In genomic region chr11:65262775-65263174, GRCh38 we compare ENCODE assay signal across 8 cellular contexts. TPM values are rescaled to one million over a fixed set of nuclear protein-coding genes. Genes with fewer than 3 reads are reported as not detected.
A peak's percentile ranks its signal among the peaks of the same experiment; 100 is the strongest.
DNase-seq lines count a peak whose midpoint lies in the region; ATAC-seq, FAIRE-seq and TF ChIP-seq lines count a peak whose summit lies in the region.

No MANE protein-coding gene starts in this region.

- H2AFZ ChIP-seq in GM23248 = peak overlapping the region; percentile 89
- H2AFZ ChIP-seq in PC-9 = peak overlapping the region; percentile 95

- TF ChIP-seq POLR2A in esophagus muscularis mucosa (IDR thresholded peaks at IDR 0.05; ENCODE audit: low read depth) (no peak), sigmoid colon (IDR thresholded peaks at IDR 0.05) (no peak), H54 (IDR thresholded peaks at IDR 0.05; ENCODE audit: low read depth, low read length) (no peak), adrenal gland (IDR thresholded peaks at IDR 0.05) (no peak)

- H3K9me2 ChIP-seq in GM23248 (ENCODE audit: insufficient read depth) = no peaks in the 10 kb centered on the region
- no peaks in the 10 kb centered on the region for H3K9me2 ChIP-seq in PC-9 (ENCODE audit: insufficient read depth)

- TF ChIP-seq EP300 in esophagus muscularis mucosa (IDR thresholded peaks at IDR 0.05) = no peak
- no peak for TF ChIP-seq EP300 in sigmoid colon (IDR thresholded peaks at IDR 0.05)

- POLR2A ChIA-PET in PC-9 (lab: Charles Lee; ENCODE audit: unreplicated experiment) = interaction anchor here (0.5 to 1.0 kb wide), 4 partner anchors 53 to 351 kb away, joined by 3 to 5 read pairs (median 4); partner anchors contain the start of gene MAP3K11

- H3K27ac ChIP-seq in GM23248 = peak overlapping the region; percentile 79
- no peak overlapping the region for H3K27ac ChIP-seq in PC-9
- H3K27ac ChIP-seq in esophagus muscularis mucosa (replicated peaks in 1 of 4) = peak overlapping the region; percentile 85 to 90 (median 87)
- H3K27ac ChIP-seq in sigmoid colon = peak overlapping the region; percentile 86 to 91 (median 90)
- peak overlapping the region in 1 of 5 donors; percentile 93 for H3K27ac ChIP-seq in adrenal gland

- H4K20me1 ChIP-seq in GM23248 (ENCODE audit: insufficient read depth) (no peaks in the 10 kb centered on the region), PC-9 (ENCODE audit: insufficient read depth) (no peaks in the 10 kb centered on the region)

- H3K36me3 ChIP-seq in GM23248 (ENCODE audit: low read depth) (no peaks in the 10 kb centered on the region), PC-9 (ENCODE audit: low read depth) (peaks cover 8% of the 10 kb centered on the region; the same call in 1 of the 2 replicates), esophagus muscularis mucosa (peaks cover 0 to 19% (median 7%) of the 10 kb centered on the region in 4 donors), sigmoid colon (peaks cover 0 to 5% (median 0%) of the 10 kb centered on the region in 4 donors), adrenal gland (replicated peaks in 1 of 2) (no peaks in the 10 kb centered on the region)

- H3K4me1 ChIP-seq in GM23248 (ENCODE audit: insufficient read depth) = peaks cover 4% of the 10 kb centered on the region
- H3K4me1 ChIP-seq in PC-9 (replicated peaks; ENCODE audit: insufficient read depth) = peaks cover 15% of the 10 kb centered on the region
- peaks cover 8 to 26% (median 19%) of the 10 kb centered on the region in 4 donors for H3K4me1 ChIP-seq in esophagus muscularis mucosa
- peaks cover 0 to 18% (median 13%) of the 10 kb centered on the region in 4 donors for H3K4me1 ChIP-seq in sigmoid colon
- peaks cover 9% of the 10 kb centered on the region in 2 donors for H3K4me1 ChIP-seq in adrenal gland (replicated peaks in 1 of 2)

- no peaks in the 10 kb centered on the region for H3F3A ChIP-seq in GM23248 (ENCODE audit: insufficient read depth)
- H3F3A ChIP-seq in PC-9 (ENCODE audit: insufficient read depth, low read depth) = peaks cover 16% of the 10 kb centered on the region; the same call in 1 of the 2 replicates

- TF ChIP-seq CTCF in PC-9 (conservative IDR thresholded peaks at IDR 0.05) (no peak), esophagus muscularis mucosa (IDR thresholded peaks at IDR 0.05) (no peak), sigmoid colon (IDR thresholded peaks at IDR 0.05) (no peak), adrenal gland (IDR thresholded peaks at IDR 0.05) (no peak)

- H3K27me3 ChIP-seq in GM23248 (replicated peaks; ENCODE audit: insufficient read depth) (no peaks in the 10 kb centered on the region), PC-9 (ENCODE audit: insufficient read depth, low read depth) (no peaks in the 10 kb centered on the region), esophagus muscularis mucosa (no peaks in the 10 kb centered on the region), sigmoid colon (no peaks in the 10 kb centered on the region), adrenal gland (no peaks in the 10 kb centered on the region)

- ATAC-seq in HG03108 (IDR thresholded peaks at IDR 0.05; ENCODE audit: unreplicated experiment) = no peak

- CTCF ChIA-PET in PC-9 (lab: Charles Lee) = interaction anchor here (0.6 to 2.4 kb wide), 8 partner anchors 12 to 1050 kb away, joined by 3 to 13 read pairs (median 3); no protein-coding TSS in a partner anchor

- no peaks in the 10 kb centered on the region for H3K9me3 ChIP-seq in GM23248 (ENCODE audit: low read depth)
- no peaks in the 10 kb centered on the region for H3K9me3 ChIP-seq in PC-9 (ENCODE audit: insufficient read depth, low read depth)
- no peaks in the 10 kb centered on the region for H3K9me3 ChIP-seq in esophagus muscularis mucosa
- H3K9me3 ChIP-seq in sigmoid colon = no peaks in the 10 kb centered on the region
- H3K9me3 ChIP-seq in adrenal gland (replicated peaks in 1 of 3) = no peaks in the 10 kb centered on the region

- DNase-seq in GM23248 = peak; percentile 20
- DNase-seq in PC-9 = no peak
- no peak for DNase-seq in esophagus muscularis mucosa (ENCODE audit: extremely low spot score)
- peak; percentile 21 for DNase-seq in sigmoid colon
- DNase-seq in DMS79 treated with DMSO at 0.1 percent for 48 hours (lab: John Stamatoyannopoulos, UW) = no peak
- DNase-seq in H54 (ENCODE audit: insufficient read length, low spot score) = no peak
- no peak for DNase-seq in adrenal gland

- no TSS peak for BruUV-seq in PC-9 (replicated peaks; lab: Mats Ljungman, UMichigan)

- WGBS in GM23248 (ENCODE audit: low coverage in 1 of 2, low lambda C conversion rate in 2 of 2, missing lambda C conversion rate in 2 of 2), 2 experiments = 43 to 45% methylated on average over 6 of the region's 6 CpGs
- WGBS in esophagus muscularis mucosa = 40% methylated on average over 6 of the region's 6 CpGs
- 12 to 31% methylated on average over 6 of the region's 6 CpGs for WGBS in sigmoid colon, 2 donors
- 35 to 53% (median 45%) methylated on average over 6 of the region's 6 CpGs for WGBS in adrenal gland, 4 donors

- peak overlapping the region; percentile 81 for H3K4me2 ChIP-seq in GM23248 (ENCODE audit: unreplicated experiment)
- peak overlapping the region; percentile 99 for H3K4me2 ChIP-seq in PC-9

- intact Hi-C loops in PC-9 (cut with micrococcal nuclease; ENCODE audit: unreplicated experiment) = no loop called here
- intact Hi-C loops in esophagus muscularis mucosa (cut with DNase I) = no loop called here
- intact Hi-C loops in sigmoid colon (cut with DNase I) = loop anchor here (5.0 to 10.0 kb wide), 2 partner anchors 130 to 252 kb away; partner anchors contain the start of gene SYVN1
- intact Hi-C loops in adrenal gland (cut with DNase I) = no loop called here

- FAIRE-seq in H54 (lab: Jason Lieb, UNC) = no peak

- in situ Hi-C loops in GM23248 (cut with MboI) = no loop called here

- H3K79me2 ChIP-seq in GM23248 (ENCODE audit: insufficient read depth) = peaks cover 42% of the 10 kb centered on the region
- H3K79me2 ChIP-seq in PC-9 (ENCODE audit: low read depth) = peaks cover 40% of the 10 kb centered on the region

- peak overlapping the region; percentile 90 for H3K9ac ChIP-seq in GM23248

- H3K4me3 ChIP-seq in GM23248 (peak overlapping the region; percentile 83), PC-9 (peak overlapping the region; percentile 64), esophagus muscularis mucosa (peak overlapping the region; percentile 60 to 68 (median 65)), sigmoid colon (peak overlapping the region in 3 of 4 donors; percentile 52 to 73 (median 67)), adrenal gland (peak overlapping the region in 2 of 4 donors; percentile 49 to 64)

RNA-seq across cellular contexts. Expression of gene POLA2, which starts 1.0 kb away (rescaled TPM):
- 6.7 and 8.6 TPM in 2 replicates for total RNA-seq in GM23248 (2014; rRNA removed; shearing (Covaris generic))
- polyA plus RNA-seq in GM23248 (2016; fragmentation: Nextera tagmentation; extraction: Ambion mirVana) = 8.7 and 8.9 TPM in 2 replicates
- total RNA-seq in PC-9 (2021) = 37.1 and 39.3 TPM in 2 replicates
- total RNA-seq in esophagus muscularis mucosa = 10 to 100 TPM; 14.7 to 26.6 (median 17.3) TPM
- 1 to 10 TPM; 3.6 to 8.8 (median 4.8) TPM for total RNA-seq in sigmoid colon
- polyA plus RNA-seq in sigmoid colon = 10 to 100 TPM in 1 of 3 donors, 1 to 10 TPM in 2; 4.6 to 13.4 (median 5.4) TPM
- total RNA-seq in adrenal gland = 10 to 100 TPM in 1 of 8 donors, 1 to 10 TPM in 7; 3.9 to 12.2 (median 6.9) TPM
- polyA plus RNA-seq in adrenal gland = 1 to 10 TPM; 4.3 to 8.3 (median 7.9) TPM

RNA-seq across cellular contexts. Expression of gene CDC42EP2, which starts 51.9 kb away (rescaled TPM):
- total RNA-seq in GM23248 (2014; rRNA removed; shearing (Covaris generic)) = 32.1 and 32.6 TPM in 2 replicates
- polyA plus RNA-seq in GM23248 (2016; fragmentation: Nextera tagmentation; extraction: Ambion mirVana) (37.9 and 40.3 TPM in 2 replicates), sigmoid colon (10 to 100 TPM in 2 of 3 donors, 1 to 10 TPM in 1; 8.8 to 15.0 (median 11.4) TPM), adrenal gland (10 to 100 TPM in 2 of 3 donors, 1 to 10 TPM in 1; 1.0 to 13.9 (median 10.4) TPM)
- total RNA-seq in PC-9 (2021) (17.8 and 20.8 TPM in 2 replicates), esophagus muscularis mucosa (10 to 100 TPM; 39.9 to 90.1 (median 54.4) TPM), sigmoid colon (10 to 100 TPM; 11.0 to 29.1 (median 16.5) TPM), adrenal gland (10 to 100 TPM in 3 of 8 donors, 1 to 10 TPM in 5; 2.9 to 18.3 (median 4.9) TPM)

Comparison
In these comparisons a context has a peak if more than half of its experiments do, and no peak if none do; other contexts are left out.
1. DNase-seq: peak in GM23248 (single experiment) and sigmoid colon (single experiment); none in PC-9 (0 of 2), esophagus muscularis mucosa (single experiment), DMS79 treated with DMSO at 0.1 percent for 48 hours (single experiment), H54 (single experiment) and adrenal gland (0 of 7).